Comparison of ENCODE assay signal across 8 cellular contexts in the genomic region with DNA sequence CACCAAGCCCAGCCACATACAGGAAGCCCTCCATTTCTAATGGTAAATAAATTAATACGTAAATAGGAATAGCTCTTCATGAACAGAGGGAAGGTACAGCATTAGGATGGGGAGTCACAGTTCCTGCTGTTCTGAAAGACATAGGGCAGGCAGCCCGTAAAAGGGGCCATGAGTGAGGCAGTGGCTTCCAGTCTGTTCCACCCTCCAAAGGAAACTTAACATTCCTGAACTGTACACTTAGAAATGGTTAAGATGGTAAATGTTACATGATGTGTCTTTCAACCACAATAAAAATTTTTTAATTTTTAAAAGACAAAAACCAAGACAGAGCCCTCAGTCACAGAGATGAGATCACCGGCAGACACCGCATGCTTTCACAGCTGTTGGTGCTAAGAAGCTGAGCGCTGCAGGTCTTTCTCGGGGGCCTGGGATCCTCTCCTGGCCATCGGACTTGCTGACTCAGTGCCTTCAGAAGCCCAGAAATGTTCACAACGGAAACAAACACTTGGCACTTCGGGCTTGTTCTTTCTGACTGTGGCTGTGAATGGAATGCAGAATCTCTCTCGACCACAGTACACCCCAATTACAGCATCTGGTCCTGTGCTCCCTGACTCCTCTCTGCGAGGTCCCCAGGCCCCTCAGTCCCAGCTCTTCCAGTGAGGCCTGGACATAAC. TPM values are rescaled to one million over a fixed set of nuclear protein-coding genes. Genes with fewer than 3 reads are reported as not detected.
A peak's percentile ranks its signal among the peaks of the same experiment; 100 is the strongest.
DNase-seq lines count a peak whose midpoint lies in the region; ATAC-seq, FAIRE-seq and TF ChIP-seq lines count a peak whose summit lies in the region.

No MANE protein-coding gene starts in this region.

- no peak overlapping the region for H3K4me3 ChIP-seq in fibroblast of the aortic adventitia (ENCODE audit: low read depth, low read length)

- H3K27me3 ChIP-seq in CD4-positive, alpha-beta T cell (ENCODE audit: control insufficient read depth, insufficient read depth, low read length): no peaks in the 10 kb centered on the region

- H3K9me3 Mint-ChIP-seq in CD4-positive, alpha-beta T cell: no peaks in the 10 kb centered on the region

- TF ChIP-seq CTCF in fibroblast of the aortic adventitia (IDR thresholded peaks at IDR 0.05; ENCODE audit: insufficient read depth, low read length): no peak
- TF ChIP-seq CTCF in CD4-positive, alpha-beta T cell (IDR thresholded peaks at IDR 0.05): no peak

- POLR2A ChIA-PET in CD4-positive, alpha-beta T cell (lab: Charles Lee): interaction anchor here (0.6 kb wide), 1 partner anchor 104 kb away, joined by 4 read pairs; no protein-coding TSS in a partner anchor

- peaks cover 53% of the 10 kb centered on the region for H3K36me3 Mint-ChIP-seq in CD4-positive, alpha-beta T cell (ENCODE audit: low read depth)

- no peak overlapping the region for H3K27ac ChIP-seq in CD4-positive, alpha-beta T cell (ENCODE audit: low read depth, low read length)

- no peaks in the 10 kb centered on the region for H3K4me1 Mint-ChIP-seq in CD4-positive, alpha-beta T cell (ENCODE audit: low read depth)

- H3K9me3 ChIP-seq in CD4-positive, alpha-beta T cell (ENCODE audit: control insufficient read depth, low read length): no peaks in the 10 kb centered on the region

- peak; percentile 92 for DNase-seq in AG08396 (ENCODE audit: low spot score)
- DNase-seq in RCC 7860 (ENCODE audit: low spot score): peak; percentile 90
- peak; percentile 97 for DNase-seq in fibroblast of the aortic adventitia (ENCODE audit: low read depth)
- peak; percentile 24 for DNase-seq in occipital lobe (lab: John Stamatoyannopoulos, UW)
- no peak for DNase-seq in CD4-positive, alpha-beta T cell
- DNase-seq in NOMO-1 treated with dmso at 0.1 percent for 144 hours (lab: John Stamatoyannopoulos, UW; ENCODE audit: unreplicated experiment): no peak
- no peak for DNase-seq in KBM-7

- CTCF ChIA-PET in CD4-positive, alpha-beta T cell (lab: Charles Lee): interaction anchor here (0.6 kb wide), 1 partner anchor 217 kb away, joined by 4 read pairs; no protein-coding TSS in a partner anchor

- no peaks in the 10 kb centered on the region for H3K27me3 Mint-ChIP-seq in CD4-positive, alpha-beta T cell

- ATAC-seq in CD4-positive, alpha-beta T cell (ENCODE audit: poor library complexity): no peak
- ATAC-seq in GM19351 (IDR thresholded peaks at IDR 0.05; ENCODE audit: unreplicated experiment): no peak

- in situ Hi-C loops in KBM-7 (cut with MboI; ENCODE audit: low pct_unique_long_range_greater_than_20kb, low sequenced_read_pairs): no loop called here

- no peak overlapping the region for H3K4me3 Mint-ChIP-seq in CD4-positive, alpha-beta T cell

- intact Hi-C loops in CD4-positive, alpha-beta T cell (cut with DNase I, micrococcal nuclease): no loop called here

- FAIRE-seq in RCC 7860 (lab: Jason Lieb, UNC): peak; percentile 93

- no peak overlapping the region for H3K27ac Mint-ChIP-seq in CD4-positive, alpha-beta T cell

RNA-seq across cellular contexts. Expression of gene EPS15L1, which starts 36.4 kb away (rescaled TPM):
- 10.5 and 15.8 TPM in 2 replicates for total RNA-seq in fibroblast of the aortic adventitia (ENCODE audit: low replicate concordance)
- 11.4 TPM for total RNA-seq in occipital lobe
- total RNA-seq in CD4-positive, alpha-beta T cell: 10 to 100 TPM; 24.6 to 26.5 TPM

Comparison
In these comparisons a context has a peak if more than half of its experiments do, and no peak if none do; other contexts are left out.
1. DNase-seq: peak in AG08396 (single experiment), RCC 7860 (single experiment), fibroblast of the aortic adventitia (single experiment) and occipital lobe (single experiment); none in CD4-positive, alpha-beta T cell (0 of 10), NOMO-1 treated with dmso at 0.1 percent for 144 hours (single experiment) and KBM-7 (single experiment).